8 cellular contexts compared by ENCODE assay signal in the genomic region with DNA sequence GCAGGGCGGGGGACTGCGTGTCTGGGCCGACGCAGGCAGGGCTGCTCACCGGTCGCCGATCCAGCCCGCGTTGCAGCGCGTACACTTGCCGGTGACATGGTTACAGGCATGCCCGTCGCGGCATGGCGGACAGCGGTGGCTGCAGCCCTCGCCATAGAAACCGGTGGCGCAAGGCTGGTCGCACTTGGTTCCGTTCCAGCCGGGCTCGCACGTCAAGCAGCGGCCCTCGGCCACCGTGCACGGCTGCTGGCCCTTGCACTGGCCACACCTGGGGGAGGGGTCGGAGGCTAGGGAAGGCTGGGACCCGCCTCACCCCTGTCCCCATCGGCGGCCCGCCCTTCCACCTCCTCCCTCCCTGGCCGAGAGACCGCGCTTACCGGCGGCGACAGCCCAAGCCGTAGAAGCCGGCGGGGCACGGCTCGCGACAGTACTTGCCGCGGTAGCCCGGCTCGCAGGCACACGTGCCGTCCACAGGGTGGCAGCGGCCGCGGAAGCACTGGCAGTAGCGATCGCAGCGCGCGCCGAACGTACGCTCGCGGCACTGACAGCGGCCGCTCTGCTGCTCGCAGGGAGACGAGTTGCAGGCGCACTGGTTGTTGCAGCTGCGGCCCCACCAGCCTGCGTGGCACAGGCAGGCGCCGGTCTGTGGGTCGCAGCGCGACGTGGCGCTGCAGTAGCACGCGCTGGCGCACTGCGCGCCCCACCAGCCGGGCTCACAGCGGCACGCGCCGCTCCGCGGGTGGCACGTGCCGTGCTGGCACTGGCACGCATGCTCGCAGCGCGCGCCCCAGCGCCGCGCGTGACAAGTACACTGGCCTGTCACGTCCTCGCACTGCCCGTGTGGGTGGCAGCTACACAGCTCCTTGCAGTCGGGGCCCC. TPM values are rescaled to one million over a fixed set of nuclear protein-coding genes. Genes with fewer than 3 reads are reported as not detected.
A peak's percentile ranks its signal among the peaks of the same experiment; 100 is the strongest.
DNase-seq lines count a peak whose midpoint lies in the region; ATAC-seq and TF ChIP-seq lines count a peak whose summit lies in the region.

No MANE protein-coding gene starts in this region.

- H3K4me3 ChIP-seq in CD4-positive, CD25-positive, alpha-beta regulatory T cell (ENCODE audit: low read depth, low read length) = peak overlapping the region; percentile 67
- no peak overlapping the region for H3K4me3 ChIP-seq in fibroblast of villous mesenchyme (ENCODE audit: low read depth, low read length)
- H3K4me3 ChIP-seq in prostate gland = peak overlapping the region in 1 of 2 donors; percentile 29

- H3K9me3 Mint-ChIP-seq in CD4-positive, CD25-positive, alpha-beta regulatory T cell = peaks cover 0 to 3% (median 0%) of the 10 kb centered on the region in 7 donors

- peaks cover 6% of the 10 kb centered on the region for H3K36me3 Mint-ChIP-seq in CD4-positive, CD25-positive, alpha-beta regulatory T cell

- TF ChIP-seq CTCF in fibroblast of villous mesenchyme (IDR thresholded peaks at IDR 0.05; ENCODE audit: insufficient read depth, low read depth, low read length) (no peak), prostate gland (IDR thresholded peaks at IDR 0.05) (peak in 2 of 4 experiments; percentile 44 to 48)

- H3K36me3 ChIP-seq in CD4-positive, CD25-positive, alpha-beta regulatory T cell (ENCODE audit: control insufficient read depth, insufficient read depth, low read length) = no peaks in the 10 kb centered on the region
- H3K36me3 ChIP-seq in prostate gland = no peaks in the 10 kb centered on the region

- peaks cover 43% of the 10 kb centered on the region for H3K4me1 ChIP-seq in CD4-positive, CD25-positive, alpha-beta regulatory T cell (ENCODE audit: control insufficient read depth, insufficient read depth, low read length, poor library complexity, severe bottlenecking)
- peaks cover 10% of the 10 kb centered on the region for H3K4me1 ChIP-seq in prostate gland (replicated peaks)

- peaks cover 58% of the 10 kb centered on the region for H3K27me3 Mint-ChIP-seq in CD4-positive, CD25-positive, alpha-beta regulatory T cell

- DNase-seq in CD4-positive, CD25-positive, alpha-beta regulatory T cell = peak; percentile 45 to 87 (median 72)
- peak; percentile 42 for DNase-seq in NCI-H1092 treated with DMSO at 0.1 percent for 48 hours (lab: John Stamatoyannopoulos, UW)
- peak; percentile 65 for DNase-seq in activated T-cell treated with anti-CD3 and anti-CD28 coated beads for 48 hours (ENCODE audit: low read depth)
- peak; percentile 25 for DNase-seq in fibroblast of villous mesenchyme (ENCODE audit: low read depth)
- peak; percentile 33 for DNase-seq in prostate gland (ENCODE audit: low spot score)
- DNase-seq in NCI-H1048 (lab: John Stamatoyannopoulos, UW) = no peak
- DNase-seq in hepatic stellate cell (ENCODE audit: low spot score) = no peak
- DNase-seq in NCI-H2227 (lab: John Stamatoyannopoulos, UW; ENCODE audit: unreplicated experiment) = no peak

- H3K4me1 Mint-ChIP-seq in CD4-positive, CD25-positive, alpha-beta regulatory T cell = peaks cover 0 to 33% (median 12%) of the 10 kb centered on the region in 4 donors

- no peaks in the 10 kb centered on the region for H3K9me3 ChIP-seq in CD4-positive, CD25-positive, alpha-beta regulatory T cell (ENCODE audit: control insufficient read depth in 2 of 2, low read length in 2 of 2)
- no peaks in the 10 kb centered on the region for H3K9me3 ChIP-seq in prostate gland

- WGBS in prostate gland = 37% methylated on average over 54 of the region's 106 CpGs

- intact Hi-C loops in prostate gland (cut with DNase I) = loop anchor here (10.0 kb wide), 1 partner anchor 124 kb away; no protein-coding TSS in a partner anchor

- no peak overlapping the region for H3K27ac ChIP-seq in CD4-positive, CD25-positive, alpha-beta regulatory T cell (ENCODE audit: insufficient read depth, low read length, poor library complexity, severe bottlenecking)
- no peak overlapping the region for H3K27ac ChIP-seq in prostate gland

- H3K4me3 Mint-ChIP-seq in CD4-positive, CD25-positive, alpha-beta regulatory T cell = peak overlapping the region in 3 of 4 donors; percentile 85 to 88 (median 88)

- H3K27ac Mint-ChIP-seq in CD4-positive, CD25-positive, alpha-beta regulatory T cell = peak overlapping the region in 1 of 3 donors; percentile 14

- H3K27me3 ChIP-seq in CD4-positive, CD25-positive, alpha-beta regulatory T cell (ENCODE audit: control insufficient read depth, insufficient read depth, low read length) = peaks cover 7% of the 10 kb centered on the region
- no peaks in the 10 kb centered on the region for H3K27me3 ChIP-seq in prostate gland (replicated peaks; ENCODE audit: insufficient read depth)

- ATAC-seq in CD4-positive, CD25-positive, alpha-beta regulatory T cell (ENCODE audit: low read depth in 2 of 2) = peak; percentile 69 to 70

- no peak for TF ChIP-seq POLR2A in prostate gland (IDR thresholded peaks at IDR 0.05)

RNA-seq across cellular contexts. Expression of a gene that starts 6.7 kb away (rescaled TPM):
- 6.9 TPM for total RNA-seq in CD4-positive, CD25-positive, alpha-beta regulatory T cell
- polyA plus RNA-seq in CD4-positive, CD25-positive, alpha-beta regulatory T cell = 1 to 10 TPM in 2 of 4 donors, under 1 TPM in 2; 0.70 to 1.8 (median 1.1) TPM
- total RNA-seq in fibroblast of villous mesenchyme = 15.5 and 26.4 TPM in 2 replicates
- total RNA-seq in prostate gland = 10 to 100 TPM; 12.8 to 28.6 TPM

RNA-seq across cellular contexts. Expression of a gene that starts 36.9 kb away (rescaled TPM):
- 4.1 TPM for total RNA-seq in CD4-positive, CD25-positive, alpha-beta regulatory T cell
- 1 to 10 TPM; 3.4 to 5.9 (median 4.5) TPM for polyA plus RNA-seq in CD4-positive, CD25-positive, alpha-beta regulatory T cell
- 10.3 and 10.8 TPM in 2 replicates for total RNA-seq in fibroblast of villous mesenchyme
- 10 to 100 TPM; 17.0 to 41.6 TPM for total RNA-seq in prostate gland

Comparison
In these comparisons a context has a peak if more than half of its experiments do, and no peak if none do; other contexts are left out.
1. DNase-seq: peak in CD4-positive, CD25-positive, alpha-beta regulatory T cell (3 of 3), NCI-H1092 treated with DMSO at 0.1 percent for 48 hours (single experiment), activated T-cell treated with anti-CD3 and anti-CD28 coated beads for 48 hours (single experiment), fibroblast of villous mesenchyme (single experiment) and prostate gland (single experiment); none in NCI-H1048 (single experiment), hepatic stellate cell (single experiment) and NCI-H2227 (single experiment).